ENCODE assay signal across 7 cellular contexts in the genomic region with DNA sequence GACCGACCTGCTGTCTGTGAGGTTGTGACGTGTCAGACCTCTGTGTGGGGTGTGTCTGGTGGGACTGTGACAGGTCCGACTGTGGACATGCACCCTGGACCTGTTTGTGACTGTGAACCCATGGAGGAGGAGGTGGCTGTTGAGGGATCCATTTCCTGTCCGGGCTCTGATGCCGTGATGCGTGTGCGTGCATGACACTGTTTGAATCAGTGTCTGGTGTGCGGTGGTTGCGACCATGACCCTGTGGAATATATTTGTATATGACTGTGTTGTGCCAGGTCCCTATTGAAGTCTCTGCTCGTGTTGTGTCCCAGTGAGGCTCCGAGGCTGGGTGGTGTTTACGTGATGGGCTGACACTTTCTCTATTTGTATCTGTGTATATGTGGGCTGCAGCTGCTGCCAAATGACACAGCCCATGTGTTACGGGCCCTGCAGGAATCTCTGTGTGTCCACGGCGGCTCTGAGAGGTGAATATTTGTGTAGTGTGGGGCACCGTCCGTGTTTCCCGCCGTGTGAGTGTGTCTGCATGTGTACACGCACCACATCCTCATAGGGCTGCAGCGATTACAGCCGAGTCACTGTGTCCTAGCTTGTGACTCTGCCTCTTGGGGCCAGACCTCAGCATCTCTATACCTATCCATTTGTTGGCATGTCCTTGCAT. TPM values are rescaled to one million over a fixed set of nuclear protein-coding genes. Genes with fewer than 3 reads are reported as not detected.
DNase-seq lines count a peak whose midpoint lies in the region; ATAC-seq and TF ChIP-seq lines count a peak whose summit lies in the region.

No MANE protein-coding gene starts in this region.

- peaks cover 36% of the 10 kb centered on the region for H3K4me1 ChIP-seq in mucosa of descending colon (ENCODE audit: low read depth)

- peaks cover 69% of the 10 kb centered on the region for H3K4me1 Mint-ChIP-seq in activated naive CD8-positive, alpha-beta T cell treated with anti-CD3 and anti-CD28 coated beads, Interleukin-2, amount 50 U/mL, for 24 hours

- ATAC-seq in GM19397 (IDR thresholded peaks at IDR 0.05; ENCODE audit: unreplicated experiment) (peak; percentile 9), HG03342 (IDR thresholded peaks at IDR 0.05; ENCODE audit: unreplicated experiment) (peak; percentile 16), mucosa of descending colon (peak; percentile 18)
- ATAC-seq in activated naive CD8-positive, alpha-beta T cell treated with anti-CD3 and anti-CD28 coated beads, Interleukin-2, amount 50 U/mL, for 24 hours = peak; percentile 75

- DNase-seq in activated naive CD8-positive, alpha-beta T cell treated with anti-CD3 and anti-CD28 coated beads, Interleukin-2, amount 50 U/mL, for 24 hours = no peak
- peak in 1 of 3 donors; percentile 73 for DNase-seq in mucosa of descending colon
- DNase-seq in SIG-M5 (lab: John Stamatoyannopoulos, UW) = no peak
- DNase-seq in NCI-H1930 (lab: John Stamatoyannopoulos, UW) = no peak
- no peak for DNase-seq in AG08395 (ENCODE audit: low spot score)

- H3K4me3 ChIP-seq in mucosa of descending colon = no peak overlapping the region

- no peaks in the 10 kb centered on the region for H3K9me3 Mint-ChIP-seq in activated naive CD8-positive, alpha-beta T cell treated with anti-CD3 and anti-CD28 coated beads, Interleukin-2, amount 50 U/mL, for 24 hours

- H3K9me3 ChIP-seq in mucosa of descending colon = no peaks in the 10 kb centered on the region

- no peaks in the 10 kb centered on the region for H3K27me3 Mint-ChIP-seq in activated naive CD8-positive, alpha-beta T cell treated with anti-CD3 and anti-CD28 coated beads, Interleukin-2, amount 50 U/mL, for 24 hours

- intact Hi-C loops in mucosa of descending colon (cut with DNase I, micrococcal nuclease) = no loop called here

- TF ChIP-seq CTCF in mucosa of descending colon (IDR thresholded peaks at IDR 0.05) = no peak

- H3K36me3 Mint-ChIP-seq in activated naive CD8-positive, alpha-beta T cell treated with anti-CD3 and anti-CD28 coated beads, Interleukin-2, amount 50 U/mL, for 24 hours (ENCODE audit: low read depth) = peaks cover 46% of the 10 kb centered on the region

- H3K4me3 Mint-ChIP-seq in activated naive CD8-positive, alpha-beta T cell treated with anti-CD3 and anti-CD28 coated beads, Interleukin-2, amount 50 U/mL, for 24 hours = peak overlapping the region; percentile 75

- H3K36me3 ChIP-seq in mucosa of descending colon (ENCODE audit: low read depth) = no peaks in the 10 kb centered on the region

- peak overlapping the region; percentile 96 for H3K27ac Mint-ChIP-seq in activated naive CD8-positive, alpha-beta T cell treated with anti-CD3 and anti-CD28 coated beads, Interleukin-2, amount 50 U/mL, for 24 hours

RNA-seq across cellular contexts. Expression of a gene that starts 18.3 kb away (rescaled TPM):
- 10 to 100 TPM; 26.2 to 29.6 (median 27.0) TPM for total RNA-seq in mucosa of descending colon

RNA-seq across cellular contexts. Expression of a gene that starts 25.4 kb away (rescaled TPM):
- total RNA-seq in mucosa of descending colon = 10 to 100 TPM in 2 of 3 donors, 1 to 10 TPM in 1; 8.2 to 39.6 (median 21.8) TPM

RNA-seq across cellular contexts. Expression of a gene that starts 35.7 kb away (rescaled TPM):
- total RNA-seq in mucosa of descending colon = 10 to 100 TPM in 1 of 3 donors, 1 to 10 TPM in 2; 7.0 to 11.3 (median 9.1) TPM

RNA-seq across cellular contexts. Expression of a gene that starts 48.0 kb away (rescaled TPM):
- 10 to 100 TPM in 1 of 3 donors, 1 to 10 TPM in 2; 3.8 to 15.2 (median 5.6) TPM for total RNA-seq in mucosa of descending colon

Comparison
In these comparisons a context has a peak if more than half of its experiments do, and no peak if none do; other contexts are left out.
1. ATAC-seq: peak in every context shown above with its lines; median percentile 75 in activated naive CD8-positive, alpha-beta T cell treated with anti-CD3 and anti-CD28 coated beads, Interleukin-2, amount 50 U/mL, for 24 hours; 18 in mucosa of descending colon; 16 in HG03342; 9 in GM19397.